11 cellular contexts compared by ENCODE assay signal in the genomic region with DNA sequence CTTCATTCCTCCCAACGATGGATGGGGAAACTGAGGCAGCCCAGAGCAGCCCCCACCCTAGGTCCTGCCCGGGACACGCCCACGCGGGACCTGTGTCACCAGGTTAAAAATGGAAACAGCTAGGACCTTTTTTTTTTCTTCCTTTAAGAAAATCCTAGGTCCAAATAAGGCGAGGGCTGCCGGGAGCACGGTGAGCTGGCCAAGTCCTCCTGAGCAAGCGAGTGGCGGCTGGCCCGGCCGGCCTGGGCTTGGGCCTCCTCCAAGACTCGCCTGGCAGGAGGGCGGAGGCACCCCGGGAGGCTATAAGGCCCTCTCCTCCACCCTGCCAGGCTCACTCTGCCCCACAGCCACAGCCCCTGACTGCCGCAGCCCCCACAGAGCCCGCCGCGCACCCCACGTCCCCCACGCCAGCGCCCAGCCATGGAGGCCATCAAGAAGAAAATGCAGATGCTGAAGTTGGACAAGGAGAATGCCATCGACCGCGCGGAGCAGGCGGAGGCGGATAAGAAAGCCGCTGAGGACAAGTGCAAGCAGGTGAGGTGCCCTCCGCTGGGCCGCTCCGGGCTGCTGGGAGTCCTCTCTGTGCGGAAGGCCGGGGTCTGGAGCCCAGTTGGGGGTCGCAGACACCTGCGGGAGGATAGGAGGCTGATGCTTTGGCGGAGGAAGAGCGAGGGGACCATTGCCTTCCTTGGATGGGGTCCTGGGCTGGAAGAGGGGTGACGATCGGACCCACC. TPM values are rescaled to one million over a fixed set of nuclear protein-coding genes. Genes with fewer than 3 reads are reported as not detected.
A peak's percentile ranks its signal among the peaks of the same experiment; 100 is the strongest.
DNase-seq lines count a peak whose midpoint lies in the region; ATAC-seq, FAIRE-seq and TF ChIP-seq lines count a peak whose summit lies in the region.
"Had no signal": no experiment of that assay in that cellular context is flagged by ENCODE, and none has a peak within 500 bp of the region (broad histone marks: within the 10 kb centered on the region; RNA-seq: fewer than 3 reads in every experiment).

No MANE protein-coding gene starts in this region.

- no peak for TF ChIP-seq POLR2A in A549 (IDR thresholded peaks at IDR 0.05; ENCODE audit: low read length)

- TF ChIP-seq CTCF in A549 (IDR thresholded peaks at IDR 0.05), result no peak
- no peak for TF ChIP-seq CTCF in LNCaP clone FGC (IDR thresholded peaks at IDR 0.05; ENCODE audit: control insufficient read depth, extremely low read depth, insufficient read depth)
- no peak for TF ChIP-seq CTCF in coronary artery (IDR thresholded peaks at IDR 0.05)

- H3K9me3 ChIP-seq in A549, result no peaks in the 10 kb centered on the region
- H3K9me3 ChIP-seq in mesodermal cell (ENCODE audit: control insufficient read depth, low read length), result no peaks in the 10 kb centered on the region
- H3K9me3 ChIP-seq: HAP-1 had no signal

- 76% methylated on average over 28 of the region's 40 CpGs for WGBS in A549 (ENCODE audit: missing lambda C conversion rate)
- 91 to 93% methylated on average over 32 of the region's 40 CpGs for WGBS in mesodermal cell (ENCODE audit: insufficient coverage in 2 of 2), 2 experiments

- TF ChIP-seq RAD21 in A549 (conservative IDR thresholded peaks at IDR 0.05 in 1 of 2, IDR thresholded peaks at IDR 0.05 in 1 of 2), result no peak

- no peak for DNase-seq in A549 (ENCODE audit: low read depth in 1 of 2, low spot score in 1 of 2)
- peak; percentile 67 for DNase-seq in LNCaP clone FGC (ENCODE audit: low read depth)
- peak; percentile 96 for DNase-seq in coronary artery (ENCODE audit: low spot score)
- no peak for DNase-seq in effector memory CD8-positive, alpha-beta T cell
- no peak for DNase-seq in activated T-cell treated with anti-CD3 and anti-CD28 coated beads, Interleukin-2, amount 50 U/mL, for 4 hours
- DNase-seq: NCI-H187 had no signal

- no peaks in the 10 kb centered on the region for H3K36me3 ChIP-seq in mesodermal cell (ENCODE audit: control insufficient read depth, insufficient read depth, low read length)
- H3K36me3 ChIP-seq: HAP-1 had no signal

- TF ChIP-seq EP300 in A549 (IDR thresholded peaks at IDR 0.05), result no peak

- H3K27ac Mint-ChIP-seq in effector memory CD8-positive, alpha-beta T cell, result no peak overlapping the region

- POLR2A ChIA-PET in A549 (lab: Yijun Ruan, JAX), result no interaction called here

- no peaks in the 10 kb centered on the region for H3K27me3 Mint-ChIP-seq in effector memory CD8-positive, alpha-beta T cell
- no peaks in the 10 kb centered on the region for H3K27me3 Mint-ChIP-seq in activated T-cell treated with anti-CD3 and anti-CD28 coated beads, Interleukin-2, amount 50 U/mL, for 4 hours (ENCODE audit: low read depth)

- no peaks in the 10 kb centered on the region for H3K9me3 Mint-ChIP-seq in effector memory CD8-positive, alpha-beta T cell
- no peaks in the 10 kb centered on the region for H3K9me3 Mint-ChIP-seq in activated T-cell treated with anti-CD3 and anti-CD28 coated beads, Interleukin-2, amount 50 U/mL, for 4 hours

- H3K4me3 Mint-ChIP-seq in effector memory CD8-positive, alpha-beta T cell, result no peak overlapping the region
- no peak overlapping the region for H3K4me3 Mint-ChIP-seq in activated T-cell treated with anti-CD3 and anti-CD28 coated beads, Interleukin-2, amount 50 U/mL, for 4 hours

- FAIRE-seq in A549 (lab: Jason Lieb, UNC), result no peak
- FAIRE-seq: D721Med had no signal

- CTCF ChIA-PET in A549 (lab: Yijun Ruan, JAX), result interaction anchor here (1.1 to 1.8 kb wide), 2 partner anchors 8 to 43 kb away, joined by 3 to 7 read pairs; a partner anchor contains a TSS

- peaks cover 34% of the 10 kb centered on the region for H3K4me1 ChIP-seq in A549
- peaks cover 21% of the 10 kb centered on the region for H3K4me1 ChIP-seq in mesodermal cell (ENCODE audit: control insufficient read depth, insufficient read depth, low read length, poor library complexity, severe bottlenecking)
- H3K4me1 ChIP-seq: HAP-1 had no signal

- H3K4me3 ChIP-seq in A549 (no peak overlapping the region), LNCaP clone FGC (ENCODE audit: low read depth, low read length) (peak overlapping the region; percentile 67), coronary artery (peak overlapping the region; percentile 90), mesodermal cell (ENCODE audit: extremely low read depth, insufficient read depth, low read length, poor library complexity, severe bottlenecking) (no peak overlapping the region)
- H3K4me3 ChIP-seq: HAP-1 had no signal

- peak overlapping the region; percentile 53 for H3K4me2 ChIP-seq in A549

- H3K4me1 Mint-ChIP-seq in effector memory CD8-positive, alpha-beta T cell (ENCODE audit: low read depth in 2 of 2), result peaks cover 12 to 20% of the 10 kb centered on the region in 2 donors
- H3K4me1 Mint-ChIP-seq in activated T-cell treated with anti-CD3 and anti-CD28 coated beads, Interleukin-2, amount 50 U/mL, for 4 hours (ENCODE audit: low read depth), result peaks cover 22% of the 10 kb centered on the region

- H3K27ac ChIP-seq in A549 (peak overlapping the region; percentile 53 to 78; a peak in 4 of 6 replicates), coronary artery (peak overlapping the region; percentile 77 to 98), mesodermal cell (ENCODE audit: low read depth, low read length, severe bottlenecking) (peak overlapping the region; percentile 36)

- H3K36me3 Mint-ChIP-seq in effector memory CD8-positive, alpha-beta T cell (ENCODE audit: insufficient read depth), result peaks cover 2% of the 10 kb centered on the region
- H3K36me3 Mint-ChIP-seq in activated T-cell treated with anti-CD3 and anti-CD28 coated beads, Interleukin-2, amount 50 U/mL, for 4 hours (ENCODE audit: insufficient read depth), result no peaks in the 10 kb centered on the region

- ATAC-seq in A549 (no peak), HG03095 (IDR thresholded peaks at IDR 0.05; ENCODE audit: unreplicated experiment) (no peak), GM18517 (IDR thresholded peaks at IDR 0.05; ENCODE audit: unreplicated experiment) (no peak)
- no peak for ATAC-seq in effector memory CD8-positive, alpha-beta T cell (replicated peaks)
- no peak for ATAC-seq in activated T-cell treated with anti-CD3 and anti-CD28 coated beads, Interleukin-2, amount 50 U/mL, for 4 hours

TF ChIP-seq in A549, 52 proteins besides CTCF, POLR2A, EP300 and RAD21:
- TF ChIP-seq TP53 (CRISPR knock-in tag; IDR thresholded peaks at IDR 0.05) (no peak), CBX8 (IDR thresholded peaks at IDR 0.05) (no peak), CEBPB (IDR thresholded peaks at IDR 0.05) (no peak), RCOR1 (IDR thresholded peaks at IDR 0.05; ENCODE audit: low read depth, low read length) (no peak), MAZ (IDR thresholded peaks at IDR 0.05; ENCODE audit: borderline replicate concordance, low read depth, low read length) (no peak)
- TF ChIP-seq, protein P1, sequence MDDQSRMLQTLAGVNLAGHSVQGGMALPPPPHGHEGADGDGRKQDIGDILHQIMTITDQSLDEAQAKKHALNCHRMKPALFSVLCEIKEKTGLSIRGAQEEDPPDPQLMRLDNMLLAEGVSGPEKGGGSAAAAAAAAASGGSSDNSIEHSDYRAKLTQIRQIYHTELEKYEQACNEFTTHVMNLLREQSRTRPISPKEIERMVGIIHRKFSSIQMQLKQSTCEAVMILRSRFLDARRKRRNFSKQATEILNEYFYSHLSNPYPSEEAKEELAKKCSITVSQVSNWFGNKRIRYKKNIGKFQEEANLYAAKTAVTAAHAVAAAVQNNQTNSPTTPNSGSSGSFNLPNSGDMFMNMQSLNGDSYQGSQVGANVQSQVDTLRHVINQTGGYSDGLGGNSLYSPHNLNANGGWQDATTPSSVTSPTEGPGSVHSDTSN (IDR thresholded peaks at IDR 0.05), result no peak
- TF ChIP-seq, protein P2, sequence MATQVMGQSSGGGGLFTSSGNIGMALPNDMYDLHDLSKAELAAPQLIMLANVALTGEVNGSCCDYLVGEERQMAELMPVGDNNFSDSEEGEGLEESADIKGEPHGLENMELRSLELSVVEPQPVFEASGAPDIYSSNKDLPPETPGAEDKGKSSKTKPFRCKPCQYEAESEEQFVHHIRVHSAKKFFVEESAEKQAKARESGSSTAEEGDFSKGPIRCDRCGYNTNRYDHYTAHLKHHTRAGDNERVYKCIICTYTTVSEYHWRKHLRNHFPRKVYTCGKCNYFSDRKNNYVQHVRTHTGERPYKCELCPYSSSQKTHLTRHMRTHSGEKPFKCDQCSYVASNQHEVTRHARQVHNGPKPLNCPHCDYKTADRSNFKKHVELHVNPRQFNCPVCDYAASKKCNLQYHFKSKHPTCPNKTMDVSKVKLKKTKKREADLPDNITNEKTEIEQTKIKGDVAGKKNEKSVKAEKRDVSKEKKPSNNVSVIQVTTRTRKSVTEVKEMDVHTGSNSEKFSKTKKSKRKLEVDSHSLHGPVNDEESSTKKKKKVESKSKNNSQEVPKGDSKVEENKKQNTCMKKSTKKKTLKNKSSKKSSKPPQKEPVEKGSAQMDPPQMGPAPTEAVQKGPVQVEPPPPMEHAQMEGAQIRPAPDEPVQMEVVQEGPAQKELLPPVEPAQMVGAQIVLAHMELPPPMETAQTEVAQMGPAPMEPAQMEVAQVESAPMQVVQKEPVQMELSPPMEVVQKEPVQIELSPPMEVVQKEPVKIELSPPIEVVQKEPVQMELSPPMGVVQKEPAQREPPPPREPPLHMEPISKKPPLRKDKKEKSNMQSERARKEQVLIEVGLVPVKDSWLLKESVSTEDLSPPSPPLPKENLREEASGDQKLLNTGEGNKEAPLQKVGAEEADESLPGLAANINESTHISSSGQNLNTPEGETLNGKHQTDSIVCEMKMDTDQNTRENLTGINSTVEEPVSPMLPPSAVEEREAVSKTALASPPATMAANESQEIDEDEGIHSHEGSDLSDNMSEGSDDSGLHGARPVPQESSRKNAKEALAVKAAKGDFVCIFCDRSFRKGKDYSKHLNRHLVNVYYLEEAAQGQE (IDR thresholded peaks at IDR 0.05), result no peak

RNA-seq across cellular contexts. Expression of a gene that starts 8.9 kb away (rescaled TPM):
- 474 and 777 TPM in 2 replicates for polyA plus RNA-seq in A549 (2011; rRNA removed)
- 359 and 388 TPM in 2 replicates for polyA plus RNA-seq in A549 (2012; cell fraction: cytosol; rRNA removed)
- polyA plus RNA-seq in A549 (2012; cell fraction: nucleus; rRNA removed), result 163 and 197 TPM in 2 replicates
- polyA plus RNA-seq in A549 (2017; fragmentation: RNase III; extraction: RNeasy Plus Mini Kit Qiagen cat#74134 plus additional on column Dnase treatment), result 610 to 921 TPM (median 860 TPM) in 3 replicates
- polyA minus RNA-seq in A549 (2011; rRNA and poly(A)+ RNA removed), result 186 and 201 TPM in 2 replicates
- 901 TPM for polyA plus RNA-seq in mesodermal cell (2013, experiment 1 of 2)
- polyA plus RNA-seq in mesodermal cell (2013, experiment 2 of 2), result 852 TPM
- 100 to 1,000 TPM; 153 to 177 (median 168) TPM for total RNA-seq in activated T-cell treated with anti-CD3 and anti-CD28 coated beads, Interleukin-2, amount 50 U/mL, for 4 hours

RNA-seq across cellular contexts. Expression of a gene that starts 44.3 kb away (rescaled TPM):
- polyA plus RNA-seq in A549 (2011; rRNA removed) (69.4 and 91.4 TPM in 2 replicates), A549 (2017; fragmentation: RNase III; extraction: RNeasy Plus Mini Kit Qiagen cat#74134 plus additional on column Dnase treatment) (89.2 to 101 TPM (median 90.1 TPM) in 3 replicates)
- 55.9 and 57.1 TPM in 2 replicates for polyA plus RNA-seq in A549 (2012; cell fraction: cytosol; rRNA removed)
- polyA plus RNA-seq in A549 (2012; cell fraction: nucleus; rRNA removed), result 32.6 and 35.2 TPM in 2 replicates
- polyA minus RNA-seq in A549 (2011; rRNA and poly(A)+ RNA removed), result 99.1 and 130 TPM in 2 replicates
- polyA plus RNA-seq in mesodermal cell (2013, experiment 1 of 2), result 46.7 TPM
- 50.4 TPM for polyA plus RNA-seq in mesodermal cell (2013, experiment 2 of 2)
- total RNA-seq in activated T-cell treated with anti-CD3 and anti-CD28 coated beads, Interleukin-2, amount 50 U/mL, for 4 hours, result 100 to 1,000 TPM; 140 to 167 (median 153) TPM

Comparison
In these comparisons a context has a peak if more than half of its experiments do, and no peak if none do; other contexts are left out.
1. DNase-seq: peak in LNCaP clone FGC (single experiment) and coronary artery (single experiment); none in A549 (0 of 2), effector memory CD8-positive, alpha-beta T cell (0 of 3) and activated T-cell treated with anti-CD3 and anti-CD28 coated beads, Interleukin-2, amount 50 U/mL, for 4 hours (single experiment).
2. H3K27ac ChIP-seq: peak in every context shown above with its lines; median percentile 88 in coronary artery; 66 in A549; 36 in mesodermal cell.
3. H3K4me3 ChIP-seq: peak in LNCaP clone FGC (single experiment) and coronary artery (single experiment); none in A549 (single experiment) and mesodermal cell (single experiment).